ENCODE assay signal across 14 cellular contexts in genomic region chr2:3189076-3189591, GRCh38.
DNase-seq lines count a peak whose midpoint lies in the region; ATAC-seq and TF ChIP-seq lines count a peak whose summit lies in the region.
"Had no signal": no experiment of that assay in that cellular context is flagged by ENCODE, and none has a peak within 500 bp of the region (broad histone marks: within the 10 kb centered on the region; RNA-seq: fewer than 3 reads in every experiment).

No MANE protein-coding gene starts in this region.

- no peak for TF ChIP-seq POLR2A in uterus (IDR thresholded peaks at IDR 0.05)

- H3K9me3 ChIP-seq in uterus, result no peaks in the 10 kb centered on the region

- ATAC-seq in HG03039 (IDR thresholded peaks at IDR 0.05; ENCODE audit: unreplicated experiment), result no peak

- no peaks in the 10 kb centered on the region for H3K36me3 ChIP-seq in uterus

- intact Hi-C loops in uterus (cut with DNase I; ENCODE audit: low total_unique reads), result no loop called here

- DNase-seq in C1 segment of cervical spinal cord (lab: John Stamatoyannopoulos, UW) (peak in 9 of 14 donors; percentile 22 to 69 (median 39)), HT1080 (ENCODE audit: low read depth) (peak; percentile 78), medulla oblongata (ENCODE audit: extremely low spot score) (peak; percentile 79), uterus (no peak), kidney glomerular epithelial cell (lab: John Stamatoyannopoulos, UW) (no peak)
- no peak for DNase-seq in stimulated activated CD4-positive, alpha-beta T cell treated with anti-CD3 and anti-CD28 coated beads, Interleukin-4, amount 100 ng/mL, for 24 hours
- DNase-seq: amniotic stem cell, immature natural killer cell, NCI-H187 treated with DMSO at 0.1 percent for 48 hours, T-helper 1 cell had no signal

- no peaks in the 10 kb centered on the region for H3K4me1 ChIP-seq in uterus

- no peaks in the 10 kb centered on the region for H3K27me3 ChIP-seq in uterus

- peak overlapping the region; percentile 39 for H3K27ac ChIP-seq in cingulate gyrus (ENCODE audit: low read depth, low read length)
- H3K27ac ChIP-seq in uterus, result no peak overlapping the region
- H3K27ac ChIP-seq: RWPE1 had no signal

- no peak overlapping the region for H3K4me3 ChIP-seq in uterus
- H3K4me3 ChIP-seq: smooth muscle cell had no signal

- TF ChIP-seq CTCF in uterus (IDR thresholded peaks at IDR 0.05), result no peak

Comparison
In these comparisons a context has a peak if more than half of its experiments do, and no peak if none do; other contexts are left out.
1. DNase-seq: peak in C1 segment of cervical spinal cord (9 of 14), HT1080 (single experiment) and medulla oblongata (single experiment); none in uterus (0 of 2), stimulated activated CD4-positive, alpha-beta T cell treated with anti-CD3 and anti-CD28 coated beads, Interleukin-4, amount 100 ng/mL, for 24 hours (single experiment) and kidney glomerular epithelial cell (single experiment).